Comparison of ENCODE assay signal across 29 cellular contexts in the genomic region with DNA sequence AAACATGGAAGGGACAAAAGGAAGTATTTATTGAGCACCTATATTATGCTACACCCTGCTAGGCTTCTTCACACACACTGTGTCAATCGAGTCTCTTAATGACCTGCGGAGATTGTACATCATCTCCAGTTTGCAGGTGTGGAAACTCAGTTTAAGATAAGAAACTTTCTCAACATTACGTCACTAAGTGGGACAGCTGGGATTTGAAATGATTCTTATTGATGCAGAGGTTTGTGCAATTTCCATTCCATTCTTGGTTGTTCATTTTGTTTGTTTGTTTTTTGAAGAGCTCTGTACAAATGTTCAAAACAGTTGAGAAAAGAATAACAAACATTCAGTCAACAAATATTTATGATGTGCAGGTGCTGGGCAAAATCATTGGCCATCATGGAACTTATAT.
"Had no signal": no experiment of that assay in that cellular context is flagged by ENCODE, and none has a peak within 500 bp of the region (broad histone marks: within the 10 kb centered on the region; RNA-seq: fewer than 3 reads in every experiment).

No MANE protein-coding gene starts in this region.

- H3K27me3 Mint-ChIP-seq: activated CD4-positive, alpha-beta memory T cell treated with anti-CD3 and anti-CD28 coated beads for 36 hours; activated CD4-positive, alpha-beta T cell treated with anti-CD3 and anti-CD28 coated beads, Interleukin-2, amount 10 ng/mL, durations not matched to agents 7 days and 5 days; activated naive CD8-positive, alpha-beta T cell; activated T-helper 17 cell treated with anti-CD3 and anti-CD28 coated beads, Interleukin-2, amount 50 U/mL, for 72 hours had no signal

- H3K4me3 ChIP-seq: K562, Peyer's patch, SJCRH30 had no signal

- H3K36me3 Mint-ChIP-seq: activated CD4-positive, alpha-beta memory T cell treated with anti-CD3 and anti-CD28 coated beads for 36 hours had no signal

- H3K9me3 ChIP-seq: Peyer's patch, SJCRH30 had no signal

- H3K9me3 Mint-ChIP-seq: activated CD4-positive, alpha-beta memory T cell treated with anti-CD3 and anti-CD28 coated beads for 36 hours; activated CD4-positive, alpha-beta T cell treated with anti-CD3 and anti-CD28 coated beads, Interleukin-2, amount 10 ng/mL, durations not matched to agents 7 days and 5 days; activated naive CD4-positive, alpha-beta T cell treated with anti-CD3 and anti-CD28 coated beads for 36 hours; activated T-helper 17 cell treated with anti-CD3 and anti-CD28 coated beads, Interleukin-2, amount 50 U/mL, for 72 hours had no signal

- H3K4me3 Mint-ChIP-seq: activated CD4-positive, alpha-beta memory T cell treated with anti-CD3 and anti-CD28 coated beads for 36 hours; activated CD4-positive, alpha-beta T cell treated with anti-CD3 and anti-CD28 coated beads, Interleukin-2, amount 10 ng/mL, durations not matched to agents 7 days and 5 days; activated naive CD4-positive, alpha-beta T cell treated with anti-CD3 and anti-CD28 coated beads for 36 hours; activated naive CD8-positive, alpha-beta T cell; activated T-helper 17 cell treated with anti-CD3 and anti-CD28 coated beads, Interleukin-2, amount 50 U/mL, for 72 hours had no signal

- ATAC-seq: activated T-helper 17 cell treated with anti-CD3 and anti-CD28 coated beads, Interleukin-2, amount 50 U/mL, for 72 hours; K562; SK-N-SH treated with all-trans-retinoic acid at 6 μM for 48 hours had no signal

- H3K36me3 ChIP-seq: Peyer's patch, SJCRH30 had no signal

- H3K27me3 ChIP-seq: Peyer's patch, SJCRH30 had no signal

- H3K27ac Mint-ChIP-seq: activated CD4-positive, alpha-beta memory T cell treated with anti-CD3 and anti-CD28 coated beads for 36 hours; activated CD4-positive, alpha-beta T cell treated with anti-CD3 and anti-CD28 coated beads, Interleukin-2, amount 10 ng/mL, durations not matched to agents 7 days and 5 days; activated naive CD4-positive, alpha-beta T cell treated with anti-CD3 and anti-CD28 coated beads for 36 hours; activated naive CD8-positive, alpha-beta T cell; activated T-helper 17 cell treated with anti-CD3 and anti-CD28 coated beads, Interleukin-2, amount 50 U/mL, for 72 hours had no signal

- DNase-seq: activated CD4-positive, alpha-beta memory T cell treated with anti-CD3 and anti-CD28 coated beads for 36 hours; activated CD4-positive, alpha-beta T cell treated with anti-CD3 and anti-CD28 coated beads, Interleukin-2, amount 10 ng/mL, durations not matched to agents 7 days and 5 days; activated CD4-positive, CD25-positive, alpha-beta regulatory T cell; activated CD8-positive, alpha-beta memory T cell treated with anti-CD3 and anti-CD28 coated beads for 24 hours; activated gamma-delta T cell; activated naive CD4-positive, alpha-beta T cell treated with anti-CD3 and anti-CD28 coated beads for 36 hours; activated T-cell treated with anti-CD3 and anti-CD28 coated beads, Interleukin-2, amount 50 U/mL, for 48 hours; anterior cingulate cortex; Karpas-422; NCI-H1092; NCI-H1417; NCI-H1930; NCI-H2107; NCI-H2171 treated with DMSO at 0.1 percent for 48 hours; NCI-H226; NCI-H510A; NCI-H526 treated with DMSO at 0.1 percent for 48 hours; NCI-H82; NK-92 treated with Interleukin-12 subunit alpha and Interleukin-12 subunit beta, amount 100 ng/mL, for 24 hours; OCI-M1; Peyer's patch; Right ventricle myocardium superior; SJCRH30; SW 1271; T-helper 9 cell had no signal

- H3K27ac ChIP-seq: Peyer's patch, SJCRH30 had no signal
